17 cellular contexts compared by ENCODE assay signal in genomic region chr3:194507571-194507970, GRCh38. TPM values are rescaled to one million over a fixed set of nuclear protein-coding genes. Genes with fewer than 3 reads are reported as not detected.
DNase-seq lines count a peak whose midpoint lies in the region; ATAC-seq and TF ChIP-seq lines count a peak whose summit lies in the region.
"Had no signal": no experiment of that assay in that cellular context is flagged by ENCODE, and none has a peak within 500 bp of the region (broad histone marks: within the 10 kb centered on the region; RNA-seq: fewer than 3 reads in every experiment).

No MANE protein-coding gene starts in this region.

- H3K9me3 ChIP-seq in HEK293 (ENCODE audit: control insufficient read depth, insufficient read depth, low read depth, low read length) (no peaks in the 10 kb centered on the region), IMR-90 (ENCODE audit: control insufficient read depth, insufficient read depth, low read length) (no peaks in the 10 kb centered on the region), BE2C (no peaks in the 10 kb centered on the region), gastrocnemius medialis (no peaks in the 10 kb centered on the region)

- H3K56ac ChIP-seq in IMR-90 (ENCODE audit: extremely low read depth, insufficient read depth, low read length) (no peak overlapping the region), mesendoderm (ENCODE audit: low read length) (peak overlapping the region; percentile 42)

- H3K27ac ChIP-seq in HEK293 (ENCODE audit: extremely low read depth, low read depth, low read length) = no peak overlapping the region
- H3K27ac ChIP-seq in IMR-90 (ENCODE audit: insufficient read depth, low read length) = no peak overlapping the region
- H3K27ac ChIP-seq in mesendoderm (ENCODE audit: low read depth, low read length) = no peak overlapping the region
- H3K27ac ChIP-seq in gastrocnemius medialis = no peak overlapping the region
- H3K27ac ChIP-seq: BLaER1, C4-2B had no signal

- H3K36me3 Mint-ChIP-seq in osteocyte (ENCODE audit: unreplicated experiment) = no peaks in the 10 kb centered on the region
- H3K36me3 Mint-ChIP-seq: CD8-positive, alpha-beta memory T cell had no signal

- intact Hi-C loops in IMR-90 (cut with micrococcal nuclease) = no loop called here
- intact Hi-C loops in gastrocnemius medialis (cut with DNase I; ENCODE audit: low total_unique reads) = no loop called here

- no peak overlapping the region for H3K27ac Mint-ChIP-seq in osteocyte (ENCODE audit: unreplicated experiment)
- H3K27ac Mint-ChIP-seq: CD4-positive, alpha-beta T cell; CD8-positive, alpha-beta memory T cell had no signal

- no peak for TF ChIP-seq RAD21 in IMR-90 (IDR thresholded peaks at IDR 0.05; ENCODE audit: low read length)

- H2AFZ ChIP-seq in IMR-90 (replicated peaks; ENCODE audit: low read length, poor library complexity) = no peak overlapping the region

- TF ChIP-seq POLR2A in IMR-90 (IDR thresholded peaks at IDR 0.05; ENCODE audit: low read depth, low read length) = no peak
- TF ChIP-seq POLR2A in gastrocnemius medialis (IDR thresholded peaks at IDR 0.05) = no peak

- H3K4me1 ChIP-seq in HEK293 (ENCODE audit: control insufficient read depth, insufficient read depth, low read length) (peaks cover under 1% of the 10 kb centered on the region; the same call in 1 of the 2 replicates), IMR-90 (ENCODE audit: control insufficient read depth, insufficient read depth, low read length) (peaks cover 12% of the 10 kb centered on the region), mesendoderm (ENCODE audit: control insufficient read depth, low read depth, low read length) (no peaks in the 10 kb centered on the region), BE2C (no peaks in the 10 kb centered on the region), gastrocnemius medialis (no peaks in the 10 kb centered on the region)
- H3K4me1 ChIP-seq: BLaER1 had no signal

- peak overlapping the region; percentile 61; the same call in 1 of the 2 replicates for H4K91ac ChIP-seq in IMR-90 (ENCODE audit: insufficient read depth, low read depth, low read length)

- no peak overlapping the region for H2BK5ac ChIP-seq in IMR-90 (ENCODE audit: low read depth, low read length, poor library complexity, severe bottlenecking)
- H2BK5ac ChIP-seq in mesendoderm (ENCODE audit: low read length) = no peak overlapping the region

- H3K36me3 ChIP-seq in HEK293 (ENCODE audit: control insufficient read depth in 2 of 2, insufficient read depth in 1 of 2, low read length in 2 of 2) (no peaks in the 10 kb centered on the region), IMR-90 (ENCODE audit: control insufficient read depth, insufficient read depth, low read length) (no peaks in the 10 kb centered on the region), mesendoderm (ENCODE audit: control insufficient read depth, insufficient read depth, low read length) (no peaks in the 10 kb centered on the region), BE2C (no peaks in the 10 kb centered on the region), gastrocnemius medialis (no peaks in the 10 kb centered on the region)
- H3K36me3 ChIP-seq: BLaER1 had no signal

- peak overlapping the region; percentile 43 for H2BK20ac ChIP-seq in IMR-90 (ENCODE audit: low read depth, low read length)

- no peaks in the 10 kb centered on the region for H3K27me3 Mint-ChIP-seq in osteocyte (ENCODE audit: unreplicated experiment)
- H3K27me3 Mint-ChIP-seq: CD4-positive, alpha-beta T cell had no signal

- H3K9ac ChIP-seq in IMR-90 (ENCODE audit: low read depth, low read length) (no peak overlapping the region), mesendoderm (ENCODE audit: low read length) (no peak overlapping the region)
- H3K9ac ChIP-seq: BLaER1 had no signal

- in situ Hi-C loops in IMR-90 (cut with MboI; ENCODE audit: low sequenced_read_pairs) = no loop called here
- in situ Hi-C loops in gastrocnemius medialis (cut with MboI; ENCODE audit: low sequenced_read_pairs in 4 of 4) = no loop called here

- H3K23ac ChIP-seq in IMR-90 (ENCODE audit: low read depth, low read length) = no peak overlapping the region
- no peak overlapping the region for H3K23ac ChIP-seq in mesendoderm (ENCODE audit: low read length)

- no peak for DNase-seq in IMR-90
- no peak for DNase-seq in mesendoderm
- peak; percentile 53 for DNase-seq in osteocyte (ENCODE audit: extremely low spot score, unreplicated experiment)
- no peak for DNase-seq in amniotic stem cell (lab: John Stamatoyannopoulos, UW)
- no peak for DNase-seq in BE2C
- DNase-seq in NCI-H128 (lab: John Stamatoyannopoulos, UW; ENCODE audit: unreplicated experiment) = no peak
- no peak for DNase-seq in gastrocnemius medialis
- DNase-seq: CD4-positive, alpha-beta T cell; CD8-positive, alpha-beta memory T cell; DMS 273 treated with DMSO at 0.1 percent for 48 hours; DMS79 treated with DMSO at 0.1 percent for 48 hours; GOT3; H7; HCEC 1CT had no signal

- no TSS peak for BruUV-seq in IMR-90 (replicated peaks; lab: Mats Ljungman, UMichigan)

- TF ChIP-seq CTCF in HEK293 (tag by site-specific recombination; IDR thresholded peaks at IDR 0.05) (no peak), IMR-90 (conservative IDR thresholded peaks at IDR 0.05; ENCODE audit: low read depth, low read length) (no peak), osteocyte (IDR thresholded peaks at IDR 0.05) (no peak), BE2C (IDR thresholded peaks at IDR 0.05; ENCODE audit: low read depth, low read length) (no peak), gastrocnemius medialis (IDR thresholded peaks at IDR 0.05 in 4 of 5, conservative IDR thresholded peaks at IDR 0.05 in 1 of 5) (no peak)

- H3K4ac ChIP-seq in IMR-90 (ENCODE audit: low read depth, low read length) (peak overlapping the region; percentile 39), mesendoderm (ENCODE audit: low read depth, low read length) (no peak overlapping the region)

- H2BK120ac ChIP-seq in IMR-90 (ENCODE audit: low read depth, low read length) (peak overlapping the region; percentile 44; the same call in 1 of the 2 replicates), mesendoderm (ENCODE audit: low read depth, low read length) (no peak overlapping the region)

- H3K14ac ChIP-seq in IMR-90 (replicated peaks; ENCODE audit: low read depth, low read length) = 0 out of 2 replicates have a peak overlapping the region, but pooled peaks have one; percentile 51

- H2BK15ac ChIP-seq in IMR-90 (ENCODE audit: low read depth, low read length) (peak overlapping the region; percentile 36; the same call in 2 of the 3 replicates), mesendoderm (replicated peaks; ENCODE audit: low read depth) (no peak overlapping the region)

- H3K79me1 ChIP-seq in IMR-90 (ENCODE audit: low read depth in 1 of 2, low read length in 2 of 2) = peaks cover 0 to 5% of the 10 kb centered on the region in 2 experiments; a peak in 1 of 4 replicates
- no peaks in the 10 kb centered on the region for H3K79me1 ChIP-seq in mesendoderm (ENCODE audit: low read length)

- H3K27me3 ChIP-seq in IMR-90 (ENCODE audit: control insufficient read depth, insufficient read depth, low read length) (no peaks in the 10 kb centered on the region), mesendoderm (ENCODE audit: insufficient read depth, low read length, poor library complexity) (no peaks in the 10 kb centered on the region), BE2C (no peaks in the 10 kb centered on the region), gastrocnemius medialis (no peaks in the 10 kb centered on the region)
- H3K27me3 ChIP-seq: BLaER1 had no signal

- peaks cover 11% of the 10 kb centered on the region; the same call in 1 of the 2 replicates for H3K9me1 ChIP-seq in IMR-90 (ENCODE audit: insufficient read depth, low read length)

- H3K4me1 Mint-ChIP-seq in osteocyte (ENCODE audit: unreplicated experiment) = peaks cover 49% of the 10 kb centered on the region
- H3K4me1 Mint-ChIP-seq: CD8-positive, alpha-beta memory T cell had no signal

- 90% methylated on average over 8 of the region's 12 CpGs; no CpG with 5 or more reads in 1 of the 2 experiments for WGBS in IMR-90 (ENCODE audit: extremely low coverage in 2 of 2, insufficient read length in 1 of 2), 2 experiments
- no CpG with 5 or more reads among the region's 12 CpGs for WGBS in mesendoderm (ENCODE audit: extremely low coverage, insufficient coverage, low lambda C conversion rate)

- ATAC-seq in IMR-90 (ENCODE audit: low read depth) = no peak
- no peak for ATAC-seq in gastrocnemius medialis

- H4K8ac ChIP-seq in IMR-90 (ENCODE audit: low read depth in 2 of 2, low read length in 2 of 2) = no peak overlapping the region; a peak in 1 of 4 replicates
- no peak overlapping the region for H4K8ac ChIP-seq in mesendoderm (ENCODE audit: low read depth, low read length)

- no peak overlapping the region for H3K4me3 ChIP-seq in HEK293 (ENCODE audit: low read depth, low read length)
- H3K4me3 ChIP-seq in IMR-90 (ENCODE audit: insufficient read depth, low read depth, low read length) = no peak overlapping the region
- H3K4me3 ChIP-seq in mesendoderm (ENCODE audit: low read length) = no peak overlapping the region
- H3K4me3 ChIP-seq in BE2C (ENCODE audit: low read depth, low read length) = no peak overlapping the region
- no peak overlapping the region for H3K4me3 ChIP-seq in gastrocnemius medialis
- H3K4me3 ChIP-seq: BLaER1 had no signal

- H3K18ac ChIP-seq in IMR-90 (ENCODE audit: low read depth, low read length) (no peak overlapping the region; the same call in 1 of the 2 replicates), mesendoderm (ENCODE audit: low read length) (no peak overlapping the region)

- H3K4me2 ChIP-seq in IMR-90 (ENCODE audit: low read depth, low read length) (no peak overlapping the region), mesendoderm (ENCODE audit: low read length) (no peak overlapping the region)
- H3K4me2 ChIP-seq: BLaER1 had no signal

- no peak overlapping the region for H2AK9ac ChIP-seq in IMR-90 (replicated peaks; ENCODE audit: low read depth, low read length, poor library complexity)

- no peak overlapping the region for H4K5ac ChIP-seq in IMR-90 (ENCODE audit: low read depth, low read length)
- H4K5ac ChIP-seq in mesendoderm (ENCODE audit: low read length) = no peak overlapping the region

- no peaks in the 10 kb centered on the region for H3K9me3 Mint-ChIP-seq in osteocyte (ENCODE audit: unreplicated experiment)
- H3K9me3 Mint-ChIP-seq: CD4-positive, alpha-beta T cell had no signal

- H3K79me2 ChIP-seq in mesendoderm (ENCODE audit: control insufficient read depth, insufficient read depth, low read length) = no peaks in the 10 kb centered on the region

- CTCF ChIA-PET in HEK293 (lab: Yijun Ruan, JAX) (interaction anchor here (0.5 kb wide), 1 partner anchor 306 kb away, joined by 3 read pairs; no protein-coding TSS in a partner anchor), IMR-90 (lab: Yijun Ruan, JAX) (no interaction called here)

- dilution Hi-C loops in IMR-90 (cut with HindIII; ENCODE audit: low sequenced_read_pairs, unreplicated experiment) = no loop called here

- H3K4me3 Mint-ChIP-seq in osteocyte (ENCODE audit: unreplicated experiment) = no peak overlapping the region
- H3K4me3 Mint-ChIP-seq: CD4-positive, alpha-beta T cell; CD8-positive, alpha-beta memory T cell had no signal

- no peaks in the 10 kb centered on the region for H4K20me1 ChIP-seq in IMR-90 (ENCODE audit: insufficient read depth, low read length)
- H4K20me1 ChIP-seq: BLaER1 had no signal

- POLR2A ChIA-PET in HEK293 (lab: Yijun Ruan, JAX) (no interaction called here), IMR-90 (lab: Charles Lee; ENCODE audit: unreplicated experiment) (no interaction called here)

- peak overlapping the region; percentile 90 for H2AK5ac ChIP-seq in IMR-90 (ENCODE audit: low read depth, low read length)
- H2AK5ac ChIP-seq in mesendoderm (ENCODE audit: low read length) = no peak overlapping the region

RNA-seq across cellular contexts. Expression of gene ATP13A3, which starts 20.8 kb away (rescaled TPM):
- 154 and 284 TPM in 2 replicates for total RNA-seq in IMR-90 (2012; rRNA removed)
- polyA plus RNA-seq in IMR-90 (2012; rRNA removed) = 37.5 and 48.1 TPM in 2 replicates
- 11.9 and 18.2 TPM in 2 replicates for polyA plus RNA-seq in IMR-90 (2012; cell fraction: cytosol; rRNA removed)
- 8.3 and 70.9 TPM in 2 replicates for polyA plus RNA-seq in IMR-90 (2012; cell fraction: nucleus; rRNA removed; ENCODE audit: low replicate concordance)
- 43.8 TPM for polyA plus RNA-seq in mesendoderm (2013, experiment 1 of 2)
- polyA plus RNA-seq in mesendoderm (2013, experiment 2 of 2) = 42.9 TPM
- total RNA-seq in osteocyte = 59.7 and 63.1 TPM in 2 replicates
- polyA plus RNA-seq in BE2C (2012; ENCODE audit: insufficient read depth, insufficient read length, low read depth) = 20.4 TPM
- 10 to 100 TPM; 31.8 to 90.2 (median 57.3) TPM for total RNA-seq in gastrocnemius medialis
